ENCODE assay signal across 19 cellular contexts in the genomic region with DNA sequence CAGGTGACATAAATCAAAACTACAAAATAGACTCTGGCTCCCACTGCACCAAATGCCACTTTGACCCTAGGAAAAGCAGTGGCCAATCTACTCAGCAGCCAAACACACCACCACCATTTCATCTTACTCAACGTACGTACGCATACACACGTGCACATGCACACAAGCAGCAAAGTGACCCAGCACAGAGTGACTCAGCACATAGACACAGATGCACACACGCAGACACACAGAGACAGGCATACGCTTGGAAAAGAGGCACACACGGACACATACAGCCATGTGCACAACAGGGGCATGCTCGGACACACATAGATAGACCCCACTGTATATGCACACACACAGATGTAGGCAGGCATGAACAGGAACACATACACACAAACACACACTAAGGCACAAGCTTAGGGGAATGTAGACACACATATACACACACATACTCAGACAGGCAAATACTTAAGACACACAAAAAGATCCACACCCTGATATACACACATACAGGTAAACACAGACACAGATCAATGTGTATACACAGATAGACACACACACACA.
"Had no signal": no experiment of that assay in that cellular context is flagged by ENCODE, and none has a peak within 500 bp of the region (broad histone marks: within the 10 kb centered on the region; RNA-seq: fewer than 3 reads in every experiment).

No MANE protein-coding gene starts in this region.

- DNase-seq: activated CD4-positive, alpha-beta T cell treated with anti-CD3 and anti-CD28 coated beads for 36 hours; activated CD4-positive, alpha-beta T cell treated with anti-CD3 and anti-CD28 coated beads, Interleukin-2, amount 50 U/mL, for 48 hours; activated naive CD4-positive, alpha-beta T cell treated with anti-CD3 and anti-CD28 coated beads, Interleukin-2, amount 10 ng/mL, durations not matched to agents 7 days and 5 days; activated naive CD8-positive, alpha-beta T cell treated with anti-CD3 and anti-CD28 coated beads, Interleukin-2, amount 50 U/mL, for 24 hours; activated T-cell treated with anti-CD3 and anti-CD28 coated beads for 4 hours; brain microvascular endothelial cell; cortex of kidney; heart right ventricle; kidney glomerular epithelial cell; naive thymus-derived CD8-positive, alpha-beta T cell; retina; stimulated activated CD4-positive, alpha-beta T cell treated with anti-CD3 and anti-CD28 coated beads, Interleukin-2, amount 100 ng/mL, for 24 hours; transverse colon had no signal

- H3K4me3 ChIP-seq: heart right ventricle, SK-N-MC, suprapubic skin, transverse colon had no signal

- H3K4me1 Mint-ChIP-seq: activated CD4-positive, alpha-beta T cell treated with anti-CD3 and anti-CD28 coated beads for 36 hours; activated naive CD4-positive, alpha-beta T cell treated with anti-CD3 and anti-CD28 coated beads, Interleukin-2, amount 10 ng/mL, durations not matched to agents 7 days and 5 days; activated naive CD8-positive, alpha-beta T cell treated with anti-CD3 and anti-CD28 coated beads, Interleukin-2, amount 50 U/mL, for 24 hours; WTC11 had no signal

- H3K36me3 ChIP-seq: transverse colon had no signal

- H3K27me3 Mint-ChIP-seq: activated CD4-positive, alpha-beta T cell treated with anti-CD3 and anti-CD28 coated beads for 36 hours; activated naive CD4-positive, alpha-beta T cell treated with anti-CD3 and anti-CD28 coated beads, Interleukin-2, amount 10 ng/mL, durations not matched to agents 7 days and 5 days; activated naive CD8-positive, alpha-beta T cell treated with anti-CD3 and anti-CD28 coated beads, Interleukin-2, amount 50 U/mL, for 24 hours; naive thymus-derived CD8-positive, alpha-beta T cell; stimulated activated naive CD8-positive, alpha-beta T cell treated with anti-CD3 and anti-CD28 coated beads, Interleukin-15, Interleukin-2, amounts not matched to agents 100 ng/mL and 50 ng/mL, for 24 hours had no signal

- H3K27ac Mint-ChIP-seq: activated CD4-positive, alpha-beta T cell treated with anti-CD3 and anti-CD28 coated beads for 36 hours; activated naive CD4-positive, alpha-beta T cell treated with anti-CD3 and anti-CD28 coated beads, Interleukin-2, amount 10 ng/mL, durations not matched to agents 7 days and 5 days; activated naive CD8-positive, alpha-beta T cell treated with anti-CD3 and anti-CD28 coated beads, Interleukin-2, amount 50 U/mL, for 24 hours; activated T-helper 2 cell treated with anti-CD3 and anti-CD28 coated beads, Interferon-gamma antibody, Interleukin-2, Interleukin-4, amounts not matched to agents 10 μg/mL and 5 μg/mL and 100 μg/mL, durations not matched to agents 14 hours and 24 hours and 36 hours; stimulated activated naive CD8-positive, alpha-beta T cell treated with anti-CD3 and anti-CD28 coated beads, Interleukin-15, Interleukin-2, amounts not matched to agents 100 ng/mL and 50 ng/mL, for 24 hours; T-helper 2 cell treated with Interferon-gamma antibody and Interleukin-4, amounts not matched to agents 5 μg/mL and 100 μg/mL, for 36 hours; WTC11 had no signal

- H3K4me3 Mint-ChIP-seq: activated CD4-positive, alpha-beta T cell treated with anti-CD3 and anti-CD28 coated beads for 36 hours; activated naive CD4-positive, alpha-beta T cell treated with anti-CD3 and anti-CD28 coated beads, Interleukin-2, amount 10 ng/mL, durations not matched to agents 7 days and 5 days; activated naive CD8-positive, alpha-beta T cell treated with anti-CD3 and anti-CD28 coated beads, Interleukin-2, amount 50 U/mL, for 24 hours; naive thymus-derived CD8-positive, alpha-beta T cell; stimulated activated naive CD8-positive, alpha-beta T cell treated with anti-CD3 and anti-CD28 coated beads, Interleukin-15, Interleukin-2, amounts not matched to agents 100 ng/mL and 50 ng/mL, for 24 hours; T-helper 2 cell treated with Interferon-gamma antibody and Interleukin-4, amounts not matched to agents 5 μg/mL and 100 μg/mL, for 36 hours; WTC11 had no signal

- H3K4me1 ChIP-seq: suprapubic skin, transverse colon had no signal

- ATAC-seq: activated CD4-positive, alpha-beta T cell treated with anti-CD3 and anti-CD28 coated beads for 36 hours; activated naive CD8-positive, alpha-beta T cell treated with anti-CD3 and anti-CD28 coated beads, Interleukin-2, amount 50 U/mL, for 24 hours; heart right ventricle; naive thymus-derived CD8-positive, alpha-beta T cell; WTC11 had no signal

- H3K27ac ChIP-seq: brain microvascular endothelial cell, heart right ventricle, SK-N-MC, suprapubic skin, transverse colon had no signal

- H3K27me3 ChIP-seq: brain microvascular endothelial cell, heart right ventricle, suprapubic skin, transverse colon had no signal
